In the genomic region with DNA sequence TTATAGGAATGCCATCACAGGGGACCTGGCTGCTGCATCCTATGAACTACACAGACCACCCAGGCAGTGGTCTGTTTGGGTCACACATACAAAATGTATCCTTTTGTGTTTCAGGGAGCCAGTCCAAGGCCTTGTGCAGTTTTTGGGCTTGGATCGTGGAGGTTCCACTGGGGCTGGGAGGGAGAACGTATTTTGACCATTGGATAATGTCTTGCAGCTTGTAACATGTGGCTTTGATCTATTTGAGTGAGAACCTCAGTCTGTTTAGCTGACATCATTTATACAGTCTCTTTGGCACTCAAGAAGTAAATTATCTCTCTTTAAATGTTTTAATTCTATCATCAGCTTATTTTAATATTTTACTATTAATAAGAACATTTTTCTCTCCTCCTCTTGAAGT, we compare ENCODE assay signal across 1 cellular context.
TF ChIP-seq lines count a peak whose summit lies in the region.

No MANE protein-coding gene starts in this region.

TF ChIP-seq in WTC11, 78 proteins besides CTCF, POLR2A, EP300 and RAD21 (continued from another document):
- TF ChIP-seq, protein P1, sequence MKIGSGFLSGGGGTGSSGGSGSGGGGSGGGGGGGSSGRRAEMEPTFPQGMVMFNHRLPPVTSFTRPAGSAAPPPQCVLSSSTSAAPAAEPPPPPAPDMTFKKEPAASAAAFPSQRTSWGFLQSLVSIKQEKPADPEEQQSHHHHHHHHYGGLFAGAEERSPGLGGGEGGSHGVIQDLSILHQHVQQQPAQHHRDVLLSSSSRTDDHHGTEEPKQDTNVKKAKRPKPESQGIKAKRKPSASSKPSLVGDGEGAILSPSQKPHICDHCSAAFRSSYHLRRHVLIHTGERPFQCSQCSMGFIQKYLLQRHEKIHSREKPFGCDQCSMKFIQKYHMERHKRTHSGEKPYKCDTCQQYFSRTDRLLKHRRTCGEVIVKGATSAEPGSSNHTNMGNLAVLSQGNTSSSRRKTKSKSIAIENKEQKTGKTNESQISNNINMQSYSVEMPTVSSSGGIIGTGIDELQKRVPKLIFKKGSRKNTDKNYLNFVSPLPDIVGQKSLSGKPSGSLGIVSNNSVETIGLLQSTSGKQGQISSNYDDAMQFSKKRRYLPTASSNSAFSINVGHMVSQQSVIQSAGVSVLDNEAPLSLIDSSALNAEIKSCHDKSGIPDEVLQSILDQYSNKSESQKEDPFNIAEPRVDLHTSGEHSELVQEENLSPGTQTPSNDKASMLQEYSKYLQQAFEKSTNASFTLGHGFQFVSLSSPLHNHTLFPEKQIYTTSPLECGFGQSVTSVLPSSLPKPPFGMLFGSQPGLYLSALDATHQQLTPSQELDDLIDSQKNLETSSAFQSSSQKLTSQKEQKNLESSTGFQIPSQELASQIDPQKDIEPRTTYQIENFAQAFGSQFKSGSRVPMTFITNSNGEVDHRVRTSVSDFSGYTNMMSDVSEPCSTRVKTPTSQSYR (CRISPR knock-in tag; IDR thresholded peaks at IDR 0.05) = no peak
- TF ChIP-seq, protein P2, sequence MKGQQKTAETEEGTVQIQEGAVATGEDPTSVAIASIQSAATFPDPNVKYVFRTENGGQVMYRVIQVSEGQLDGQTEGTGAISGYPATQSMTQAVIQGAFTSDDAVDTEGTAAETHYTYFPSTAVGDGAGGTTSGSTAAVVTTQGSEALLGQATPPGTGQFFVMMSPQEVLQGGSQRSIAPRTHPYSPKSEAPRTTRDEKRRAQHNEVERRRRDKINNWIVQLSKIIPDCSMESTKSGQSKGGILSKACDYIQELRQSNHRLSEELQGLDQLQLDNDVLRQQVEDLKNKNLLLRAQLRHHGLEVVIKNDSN (CRISPR knock-in tag; IDR thresholded peaks at IDR 0.05) = no peak
- TF ChIP-seq, protein P3, sequence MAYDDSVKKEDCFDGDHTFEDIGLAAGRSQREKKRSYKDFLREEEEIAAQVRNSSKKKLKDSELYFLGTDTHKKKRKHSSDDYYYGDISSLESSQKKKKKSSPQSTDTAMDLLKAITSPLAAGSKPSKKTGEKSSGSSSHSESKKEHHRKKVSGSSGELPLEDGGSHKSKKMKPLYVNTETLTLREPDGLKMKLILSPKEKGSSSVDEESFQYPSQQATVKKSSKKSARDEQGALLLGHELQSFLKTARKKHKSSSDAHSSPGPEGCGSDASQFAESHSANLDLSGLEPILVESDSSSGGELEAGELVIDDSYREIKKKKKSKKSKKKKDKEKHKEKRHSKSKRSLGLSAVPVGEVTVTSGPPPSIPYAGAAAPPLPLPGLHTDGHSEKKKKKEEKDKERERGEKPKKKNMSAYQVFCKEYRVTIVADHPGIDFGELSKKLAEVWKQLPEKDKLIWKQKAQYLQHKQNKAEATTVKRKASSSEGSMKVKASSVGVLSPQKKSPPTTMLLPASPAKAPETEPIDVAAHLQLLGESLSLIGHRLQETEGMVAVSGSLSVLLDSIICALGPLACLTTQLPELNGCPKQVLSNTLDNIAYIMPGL (CRISPR knock-in tag; IDR thresholded peaks at IDR 0.05) = no peak
- TF ChIP-seq ZNF232 (CRISPR knock-in tag; IDR thresholded peaks at IDR 0.05) = no peak
- TF ChIP-seq, protein P4, sequence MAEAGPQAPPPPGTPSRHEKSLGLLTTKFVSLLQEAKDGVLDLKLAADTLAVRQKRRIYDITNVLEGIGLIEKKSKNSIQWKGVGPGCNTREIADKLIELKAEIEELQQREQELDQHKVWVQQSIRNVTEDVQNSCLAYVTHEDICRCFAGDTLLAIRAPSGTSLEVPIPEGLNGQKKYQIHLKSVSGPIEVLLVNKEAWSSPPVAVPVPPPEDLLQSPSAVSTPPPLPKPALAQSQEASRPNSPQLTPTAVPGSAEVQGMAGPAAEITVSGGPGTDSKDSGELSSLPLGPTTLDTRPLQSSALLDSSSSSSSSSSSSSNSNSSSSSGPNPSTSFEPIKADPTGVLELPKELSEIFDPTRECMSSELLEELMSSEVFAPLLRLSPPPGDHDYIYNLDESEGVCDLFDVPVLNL (CRISPR knock-in tag; IDR thresholded peaks at IDR 0.05; ENCODE audit: borderline replicate concordance, low read depth) = no peak
- TF ChIP-seq, protein P5, sequence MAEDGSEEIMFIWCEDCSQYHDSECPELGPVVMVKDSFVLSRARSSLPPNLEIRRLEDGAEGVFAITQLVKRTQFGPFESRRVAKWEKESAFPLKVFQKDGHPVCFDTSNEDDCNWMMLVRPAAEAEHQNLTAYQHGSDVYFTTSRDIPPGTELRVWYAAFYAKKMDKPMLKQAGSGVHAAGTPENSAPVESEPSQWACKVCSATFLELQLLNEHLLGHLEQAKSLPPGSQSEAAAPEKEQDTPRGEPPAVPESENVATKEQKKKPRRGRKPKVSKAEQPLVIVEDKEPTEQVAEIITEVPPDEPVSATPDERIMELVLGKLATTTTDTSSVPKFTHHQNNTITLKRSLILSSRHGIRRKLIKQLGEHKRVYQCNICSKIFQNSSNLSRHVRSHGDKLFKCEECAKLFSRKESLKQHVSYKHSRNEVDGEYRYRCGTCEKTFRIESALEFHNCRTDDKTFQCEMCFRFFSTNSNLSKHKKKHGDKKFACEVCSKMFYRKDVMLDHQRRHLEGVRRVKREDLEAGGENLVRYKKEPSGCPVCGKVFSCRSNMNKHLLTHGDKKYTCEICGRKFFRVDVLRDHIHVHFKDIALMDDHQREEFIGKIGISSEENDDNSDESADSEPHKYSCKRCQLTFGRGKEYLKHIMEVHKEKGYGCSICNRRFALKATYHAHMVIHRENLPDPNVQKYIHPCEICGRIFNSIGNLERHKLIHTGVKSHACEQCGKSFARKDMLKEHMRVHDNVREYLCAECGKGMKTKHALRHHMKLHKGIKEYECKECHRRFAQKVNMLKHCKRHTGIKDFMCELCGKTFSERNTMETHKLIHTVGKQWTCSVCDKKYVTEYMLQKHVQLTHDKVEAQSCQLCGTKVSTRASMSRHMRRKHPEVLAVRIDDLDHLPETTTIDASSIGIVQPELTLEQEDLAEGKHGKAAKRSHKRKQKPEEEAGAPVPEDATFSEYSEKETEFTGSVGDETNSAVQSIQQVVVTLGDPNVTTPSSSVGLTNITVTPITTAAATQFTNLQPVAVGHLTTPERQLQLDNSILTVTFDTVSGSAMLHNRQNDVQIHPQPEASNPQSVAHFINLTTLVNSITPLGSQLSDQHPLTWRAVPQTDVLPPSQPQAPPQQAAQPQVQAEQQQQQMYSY (CRISPR knock-in tag; IDR thresholded peaks at IDR 0.05) = no peak
- TF ChIP-seq SOX15 (CRISPR knock-in tag; IDR thresholded peaks at IDR 0.05) = no peak
- TF ChIP-seq, protein P6, sequence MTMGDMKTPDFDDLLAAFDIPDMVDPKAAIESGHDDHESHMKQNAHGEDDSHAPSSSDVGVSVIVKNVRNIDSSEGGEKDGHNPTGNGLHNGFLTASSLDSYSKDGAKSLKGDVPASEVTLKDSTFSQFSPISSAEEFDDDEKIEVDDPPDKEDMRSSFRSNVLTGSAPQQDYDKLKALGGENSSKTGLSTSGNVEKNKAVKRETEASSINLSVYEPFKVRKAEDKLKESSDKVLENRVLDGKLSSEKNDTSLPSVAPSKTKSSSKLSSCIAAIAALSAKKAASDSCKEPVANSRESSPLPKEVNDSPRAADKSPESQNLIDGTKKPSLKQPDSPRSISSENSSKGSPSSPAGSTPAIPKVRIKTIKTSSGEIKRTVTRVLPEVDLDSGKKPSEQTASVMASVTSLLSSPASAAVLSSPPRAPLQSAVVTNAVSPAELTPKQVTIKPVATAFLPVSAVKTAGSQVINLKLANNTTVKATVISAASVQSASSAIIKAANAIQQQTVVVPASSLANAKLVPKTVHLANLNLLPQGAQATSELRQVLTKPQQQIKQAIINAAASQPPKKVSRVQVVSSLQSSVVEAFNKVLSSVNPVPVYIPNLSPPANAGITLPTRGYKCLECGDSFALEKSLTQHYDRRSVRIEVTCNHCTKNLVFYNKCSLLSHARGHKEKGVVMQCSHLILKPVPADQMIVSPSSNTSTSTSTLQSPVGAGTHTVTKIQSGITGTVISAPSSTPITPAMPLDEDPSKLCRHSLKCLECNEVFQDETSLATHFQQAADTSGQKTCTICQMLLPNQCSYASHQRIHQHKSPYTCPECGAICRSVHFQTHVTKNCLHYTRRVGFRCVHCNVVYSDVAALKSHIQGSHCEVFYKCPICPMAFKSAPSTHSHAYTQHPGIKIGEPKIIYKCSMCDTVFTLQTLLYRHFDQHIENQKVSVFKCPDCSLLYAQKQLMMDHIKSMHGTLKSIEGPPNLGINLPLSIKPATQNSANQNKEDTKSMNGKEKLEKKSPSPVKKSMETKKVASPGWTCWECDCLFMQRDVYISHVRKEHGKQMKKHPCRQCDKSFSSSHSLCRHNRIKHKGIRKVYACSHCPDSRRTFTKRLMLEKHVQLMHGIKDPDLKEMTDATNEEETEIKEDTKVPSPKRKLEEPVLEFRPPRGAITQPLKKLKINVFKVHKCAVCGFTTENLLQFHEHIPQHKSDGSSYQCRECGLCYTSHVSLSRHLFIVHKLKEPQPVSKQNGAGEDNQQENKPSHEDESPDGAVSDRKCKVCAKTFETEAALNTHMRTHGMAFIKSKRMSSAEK (CRISPR knock-in tag; IDR thresholded peaks at IDR 0.05; ENCODE audit: borderline replicate concordance) = no peak
- TF ChIP-seq HMGA2 (CRISPR knock-in tag; IDR thresholded peaks at IDR 0.05) = no peak
